17 cellular contexts compared by ENCODE assay signal in the genomic region with DNA sequence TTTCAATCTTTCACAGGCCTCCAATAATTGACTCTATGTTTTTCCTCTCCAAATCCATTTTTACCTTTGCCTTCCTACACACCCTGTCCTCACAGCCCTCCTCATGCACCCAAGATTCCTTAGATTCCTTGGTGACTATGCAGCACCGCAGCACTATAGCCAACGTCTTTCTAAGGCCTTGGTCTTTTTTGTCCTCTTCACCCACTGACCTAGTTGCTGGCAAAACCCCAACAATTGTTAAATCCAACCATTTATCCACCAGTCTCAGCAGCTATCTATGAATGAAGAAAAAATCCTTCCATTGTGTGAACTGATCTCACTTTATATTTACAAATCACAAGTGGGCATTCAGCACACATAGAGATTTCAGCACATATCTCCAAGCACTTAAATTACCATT.
A peak's percentile ranks its signal among the peaks of the same experiment; 100 is the strongest.
DNase-seq lines count a peak whose midpoint lies in the region; ATAC-seq, FAIRE-seq and TF ChIP-seq lines count a peak whose summit lies in the region.
"Had no signal": no experiment of that assay in that cellular context is flagged by ENCODE, and none has a peak within 500 bp of the region (broad histone marks: within the 10 kb centered on the region; RNA-seq: fewer than 3 reads in every experiment).

No MANE protein-coding gene starts in this region.

- TF ChIP-seq CTCF in dorsolateral prefrontal cortex (IDR thresholded peaks at IDR 0.05 in 54 of 56, conservative IDR thresholded peaks at IDR 0.05 in 2 of 56; ENCODE audit: low read depth in 1 of 56, partially characterized antibody in 56 of 56) (no peak), kidney (IDR thresholded peaks at IDR 0.05; ENCODE audit: borderline replicate concordance, extremely low read depth, insufficient read depth) (no peak)

- DNase-seq in DMS53 (lab: John Stamatoyannopoulos, UW) (peak; percentile 0), DMS53 treated with DMSO at 0.1 percent for 48 hours (lab: John Stamatoyannopoulos, UW; ENCODE audit: unreplicated experiment) (no peak), adipocyte (ENCODE audit: low read depth) (peak; percentile 28), glomerular visceral epithelial cell (ENCODE audit: extremely low spot score) (peak; percentile 70), RKO (ENCODE audit: low spot score) (no peak), dorsolateral prefrontal cortex (no peak), kidney (no peak)
- DNase-seq: activated CD4-positive, alpha-beta T cell treated with anti-CD3 and anti-CD28 coated beads for 36 hours; CD8-positive, alpha-beta T cell; cerebellar nuclear complex; NCI-H1105; right lobe of liver; T-helper 9 cell had no signal

- H3K9ac ChIP-seq in adipocyte (ENCODE audit: low read length) (peak overlapping the region; percentile 2), kidney (ENCODE audit: low read length in 2 of 2) (no peak overlapping the region)

- H3K27ac ChIP-seq in dorsolateral prefrontal cortex: no peak overlapping the region
- H3K27ac ChIP-seq in kidney (ENCODE audit: low read depth in 2 of 2, low read length in 2 of 2): no peak overlapping the region
- H3K27ac ChIP-seq: 22Rv1, gastroesophageal sphincter, right lobe of liver had no signal

- peaks cover 19% of the 10 kb centered on the region for H3K4me1 ChIP-seq in adipocyte (ENCODE audit: control insufficient read depth, insufficient read depth, low read length)
- no peaks in the 10 kb centered on the region for H3K4me1 ChIP-seq in kidney (ENCODE audit: control insufficient read depth in 1 of 2, insufficient read depth in 1 of 2, low read depth in 1 of 2, low read length in 2 of 2)
- H3K4me1 ChIP-seq: gastroesophageal sphincter, right lobe of liver had no signal

- no peak for ATAC-seq in GM19397 (IDR thresholded peaks at IDR 0.05; ENCODE audit: unreplicated experiment)
- ATAC-seq: activated CD4-positive, alpha-beta T cell treated with anti-CD3 and anti-CD28 coated beads for 36 hours; CD8-positive, alpha-beta T cell; gastroesophageal sphincter; right lobe of liver had no signal

- intact Hi-C loops in dorsolateral prefrontal cortex (cut with DNase I): no loop called here
- intact Hi-C loops in kidney (cut with DNase I): no loop called here

- FAIRE-seq in kidney (lab: Jason Lieb, UNC): no peak

- H3K9me3 ChIP-seq in adipocyte (ENCODE audit: control insufficient read depth, low read length) (no peaks in the 10 kb centered on the region), kidney (ENCODE audit: control insufficient read depth in 1 of 2, low read length in 2 of 2) (no peaks in the 10 kb centered on the region)
- H3K9me3 ChIP-seq: gastroesophageal sphincter, right lobe of liver, SJCRH30 had no signal

- H3K4me3 ChIP-seq in adipocyte (ENCODE audit: low read length) (no peak overlapping the region), dorsolateral prefrontal cortex (no peak overlapping the region), kidney (ENCODE audit: low read length in 2 of 2) (no peak overlapping the region)
- H3K4me3 ChIP-seq: gastroesophageal sphincter, right lobe of liver, SJCRH30 had no signal

- H3K27me3 ChIP-seq in adipocyte (replicated peaks; ENCODE audit: control insufficient read depth, insufficient read depth, low read length): no peaks in the 10 kb centered on the region
- H3K27me3 ChIP-seq in dorsolateral prefrontal cortex: no peaks in the 10 kb centered on the region
- H3K27me3 ChIP-seq: gastroesophageal sphincter, right lobe of liver, SJCRH30 had no signal

- no peaks in the 10 kb centered on the region for H3K36me3 ChIP-seq in adipocyte (ENCODE audit: control insufficient read depth, insufficient read depth, low read length, severe bottlenecking)
- no peaks in the 10 kb centered on the region for H3K36me3 ChIP-seq in kidney (ENCODE audit: control insufficient read depth in 1 of 2, insufficient read depth in 2 of 2, low read length in 2 of 2)
- H3K36me3 ChIP-seq: gastroesophageal sphincter, right lobe of liver, SJCRH30 had no signal

Comparison
In these comparisons a context has a peak if more than half of its experiments do, and no peak if none do; other contexts are left out.
1. DNase-seq: peak in DMS53 (single experiment), adipocyte (single experiment) and glomerular visceral epithelial cell (single experiment); none in DMS53 treated with DMSO at 0.1 percent for 48 hours (single experiment), RKO (single experiment), dorsolateral prefrontal cortex (0 of 10) and kidney (single experiment).